8 cellular contexts compared by ENCODE assay signal in genomic region chr10:97037365-97038361, GRCh38.
DNase-seq lines count a peak whose midpoint lies in the region; ATAC-seq and TF ChIP-seq lines count a peak whose summit lies in the region.

No MANE protein-coding gene starts in this region.

- POLR2A ChIA-PET in OCI-LY7 (lab: Charles Lee): interaction anchor here (0.7 kb wide), 1 partner anchor 245 kb away, joined by 3 read pairs; no protein-coding TSS in a partner anchor

- CTCF ChIA-PET in OCI-LY7 (lab: Charles Lee; ENCODE audit: unreplicated experiment): interaction anchor here (0.8 to 2.1 kb wide), 3 partner anchors 13 to 197 kb away, joined by 3 to 8 read pairs (median 7); no protein-coding TSS in a partner anchor

- no peaks in the 10 kb centered on the region for H3K27me3 ChIP-seq in BLaER1 treated with 17β-estradiol and CSF1 and Interleukin-3, amounts not matched to agents 10 nM and 100 nM

- peaks cover 8 to 21% (median 13%) of the 10 kb centered on the region in 10 experiments for H3K4me1 ChIP-seq in BLaER1 treated with 17β-estradiol and CSF1 and Interleukin-3, amounts not matched to agents 10 nM and 100 nM
- H3K4me1 ChIP-seq in OCI-LY7 (ENCODE audit: insufficient read depth, low read length, poor library complexity, severe bottlenecking): peaks cover 4% of the 10 kb centered on the region

- peak overlapping the region; percentile 8; the same call in 1 of the 2 replicates for H2AFZ ChIP-seq in OCI-LY7 (ENCODE audit: low read length)

- H3K9me3 Mint-ChIP-seq in IgD-negative memory B cell (no peaks in the 10 kb centered on the region), nephron (no peaks in the 10 kb centered on the region)
- no peaks in the 10 kb centered on the region for H3K9me3 Mint-ChIP-seq in activated T-cell treated with anti-CD3 and anti-CD28 coated beads, Interleukin-2, amount 50 U/mL, for 24 hours

- H3K9ac ChIP-seq in BLaER1 treated with 17β-estradiol and CSF1 and Interleukin-3, amounts not matched to agents 10 nM and 100 nM: peak overlapping the region in 7 of 11 experiments; percentile 15 to 35 (median 26); a peak in 8 of 22 replicates

- H4K20me1 ChIP-seq in BLaER1 treated with 17β-estradiol and CSF1 and Interleukin-3, amounts not matched to agents 10 nM and 100 nM: 0 out of 22 replicates have a peak, but pooled peaks cover 0 to 7% (median 0%) of the 10 kb centered on the region in 11 experiments
- no peaks in the 10 kb centered on the region for H4K20me1 ChIP-seq in OCI-LY7 (ENCODE audit: insufficient read depth, low read length)

- H3K4me3 ChIP-seq in BLaER1 treated with 17β-estradiol and CSF1 and Interleukin-3, amounts not matched to agents 10 nM and 100 nM: peak overlapping the region in 9 of 10 experiments; percentile 8 to 64 (median 36); a peak in 14 of 20 replicates
- no peak overlapping the region for H3K4me3 ChIP-seq in OCI-LY7 (ENCODE audit: low read depth, low read length, poor library complexity, severe bottlenecking)

- ATAC-seq in GM19467 (IDR thresholded peaks at IDR 0.05; ENCODE audit: unreplicated experiment): peak; percentile 77

- H3K4me3 Mint-ChIP-seq in IgD-negative memory B cell: peak overlapping the region; percentile 69 to 93 (median 86)
- peak overlapping the region; percentile 50 for H3K4me3 Mint-ChIP-seq in activated T-cell treated with anti-CD3 and anti-CD28 coated beads, Interleukin-2, amount 50 U/mL, for 24 hours
- H3K4me3 Mint-ChIP-seq in nephron: peak overlapping the region in 1 of 3 experiments; percentile 13

- peak; percentile 77 for DNase-seq in OCI-LY7 (ENCODE audit: low spot score)
- peak; percentile 83 for DNase-seq in activated T-cell treated with anti-CD3 and anti-CD28 coated beads, Interleukin-2, amount 50 U/mL, for 24 hours
- DNase-seq in fibroblast of peridontal ligament (ENCODE audit: extremely low read depth): peak; percentile 74
- peak in 5 of 6 experiments; percentile 35 to 72 (median 49) for DNase-seq in stimulated activated naive CD4-positive, alpha-beta T cell (lab: John Stamatoyannopoulos, UW)

- no peaks in the 10 kb centered on the region for H3K36me3 ChIP-seq in BLaER1 treated with 17β-estradiol and CSF1 and Interleukin-3, amounts not matched to agents 10 nM and 100 nM
- H3K36me3 ChIP-seq in OCI-LY7 (ENCODE audit: insufficient read depth, low read length): no peaks in the 10 kb centered on the region

- TF ChIP-seq CTCF in OCI-LY7 (conservative IDR thresholded peaks at IDR 0.05; ENCODE audit: low read length): peak; percentile 89
- peak; percentile 71 to 81 (median 79) for TF ChIP-seq CTCF in nephron (IDR thresholded peaks at IDR 0.05; ENCODE audit: unreplicated experiment in 3 of 3)

- no peaks in the 10 kb centered on the region for H3K79me2 ChIP-seq in OCI-LY7 (ENCODE audit: insufficient read depth, low read depth, low read length)

- BruUV-seq in OCI-LY7 (replicated peaks; lab: Mats Ljungman, UMichigan): no TSS peak

- H3K9me3 ChIP-seq in BLaER1 treated with 17β-estradiol and CSF1 and Interleukin-3, amounts not matched to agents 10 nM and 100 nM (replicated peaks in 1 of 11): no peaks in the 10 kb centered on the region
- no peaks in the 10 kb centered on the region for H3K9me3 ChIP-seq in OCI-LY7 (ENCODE audit: low read length)

- peaks cover 0 to 8% (median 8%) of the 10 kb centered on the region in 3 donors for H3K4me1 Mint-ChIP-seq in IgD-negative memory B cell
- peaks cover 8% of the 10 kb centered on the region for H3K4me1 Mint-ChIP-seq in activated T-cell treated with anti-CD3 and anti-CD28 coated beads, Interleukin-2, amount 50 U/mL, for 24 hours (ENCODE audit: low read depth)
- H3K4me1 Mint-ChIP-seq in nephron: peaks cover 5% of the 10 kb centered on the region

- intact Hi-C loops in OCI-LY7 (cut with micrococcal nuclease; ENCODE audit: unreplicated experiment): no loop called here

- H3K27me3 Mint-ChIP-seq in IgD-negative memory B cell (peaks cover 10% of the 10 kb centered on the region), nephron (ENCODE audit: low read depth) (peaks cover 13% of the 10 kb centered on the region)
- H3K27me3 Mint-ChIP-seq in activated T-cell treated with anti-CD3 and anti-CD28 coated beads, Interleukin-2, amount 50 U/mL, for 24 hours: peaks cover 4% of the 10 kb centered on the region

- H3K4me2 ChIP-seq in BLaER1 treated with 17β-estradiol and CSF1 and Interleukin-3, amounts not matched to agents 10 nM and 100 nM: peak overlapping the region; percentile 56 to 88 (median 80)
- H3K4me2 ChIP-seq in OCI-LY7 (ENCODE audit: low read length): peak overlapping the region; percentile 44; the same call in 1 of the 2 replicates

- peak overlapping the region in 2 of 11 experiments; percentile 22 to 27; a peak in 1 of 22 replicates for H3K27ac ChIP-seq in BLaER1 treated with 17β-estradiol and CSF1 and Interleukin-3, amounts not matched to agents 10 nM and 100 nM
- H3K27ac ChIP-seq in OCI-LY7 (ENCODE audit: low read depth, low read length, poor library complexity, severe bottlenecking): no peak overlapping the region

- H3K27ac Mint-ChIP-seq in IgD-negative memory B cell (no peak overlapping the region), nephron (no peak overlapping the region)
- H3K27ac Mint-ChIP-seq in activated T-cell treated with anti-CD3 and anti-CD28 coated beads, Interleukin-2, amount 50 U/mL, for 24 hours: no peak overlapping the region

- H3K36me3 Mint-ChIP-seq in IgD-negative memory B cell (no peaks in the 10 kb centered on the region), nephron (ENCODE audit: low read depth) (no peaks in the 10 kb centered on the region)
- H3K36me3 Mint-ChIP-seq in activated T-cell treated with anti-CD3 and anti-CD28 coated beads, Interleukin-2, amount 50 U/mL, for 24 hours (ENCODE audit: low read depth): no peaks in the 10 kb centered on the region

- no peaks in the 10 kb centered on the region for H3K9me2 ChIP-seq in OCI-LY7 (ENCODE audit: insufficient read depth, low read length)
